In genomic region chr2:27020337-27020948, GRCh38 we compare ENCODE assay signal across 14 cellular contexts. TPM values are rescaled to one million over a fixed set of nuclear protein-coding genes. Genes with fewer than 3 reads are reported as not detected.
DNase-seq lines count a peak whose midpoint lies in the region; ATAC-seq and TF ChIP-seq lines count a peak whose summit lies in the region.
"Had no signal": no experiment of that assay in that cellular context is flagged by ENCODE, and none has a peak within 500 bp of the region (broad histone marks: within the 10 kb centered on the region; RNA-seq: fewer than 3 reads in every experiment).

No MANE protein-coding gene starts in this region.

- no TSS peak for BruUV-seq in Caco-2 (replicated peaks; lab: Mats Ljungman, UMichigan)

- no peak overlapping the region for H2AFZ ChIP-seq in parathyroid adenoma

- H3K4me1 ChIP-seq in Caco-2 (peaks cover 35% of the 10 kb centered on the region), adrenal gland (replicated peaks in 1 of 2) (peaks cover 0 to 21% of the 10 kb centered on the region in 2 donors), left ventricle myocardium inferior (peaks cover 59% of the 10 kb centered on the region), parathyroid adenoma (peaks cover 6% of the 10 kb centered on the region)

- H3K27ac ChIP-seq in adrenal gland = peak overlapping the region in 1 of 5 donors; percentile 75
- H3K27ac ChIP-seq in left ventricle myocardium inferior (replicated peaks) = peak overlapping the region; percentile 65
- H3K27ac ChIP-seq in parathyroid adenoma = peak overlapping the region; percentile 54

- no peak overlapping the region for H3K9ac ChIP-seq in parathyroid adenoma

- no peak overlapping the region for H3K4me3 ChIP-seq in Caco-2 (ENCODE audit: low read depth, low read length)
- H3K4me3 ChIP-seq in adrenal gland = no peak overlapping the region
- H3K4me3 ChIP-seq in left ventricle myocardium inferior = no peak overlapping the region
- H3K4me3 ChIP-seq in parathyroid adenoma (ENCODE audit: low read depth, low read length) = no peak overlapping the region
- H3K4me3 ChIP-seq: esophagus muscularis mucosa had no signal

- no peak overlapping the region for H3K4me3 Mint-ChIP-seq in Caco-2 (ENCODE audit: unreplicated experiment)
- H3K4me3 Mint-ChIP-seq: natural killer cell; T-helper 1 cell treated with Interleukin-12 subunit alpha and Interleukin-12 subunit beta and Interleukin-4 antibody, amounts not matched to agents 30 μg/mL and 1 μg/mL, for 36 hours had no signal

- DNase-seq in Caco-2 (no peak), adrenal gland (peak in 6 of 7 donors; percentile 46 to 81 (median 65)), left ventricle myocardium inferior (peak; percentile 72), NCI-H146 (lab: John Stamatoyannopoulos, UW) (no peak)
- DNase-seq: activated naive CD4-positive, alpha-beta T cell treated with anti-CD3 and anti-CD28 coated beads, Interleukin-2, amount 50 U/mL, for 16 hours; natural killer cell; NCI-H2171 had no signal

- CTCF ChIA-PET in Caco-2 (lab: Charles Lee) = interaction anchor here (1.3 kb wide), 1 partner anchor 59 kb away, joined by 6 read pairs; no protein-coding TSS in a partner anchor

- no peak for TF ChIP-seq CTCF in Caco-2 (IDR thresholded peaks at IDR 0.05; ENCODE audit: insufficient read depth in 1 of 2, low read depth in 1 of 2, low read length in 1 of 2, severe bottlenecking in 1 of 2, unreplicated experiment in 1 of 2)
- no peak for TF ChIP-seq CTCF in adrenal gland (IDR thresholded peaks at IDR 0.05)
- TF ChIP-seq CTCF in left ventricle myocardium inferior (IDR thresholded peaks at IDR 0.05; ENCODE audit: borderline replicate concordance) = no peak
- TF ChIP-seq CTCF in parathyroid adenoma (IDR thresholded peaks at IDR 0.05) = no peak

- H3K27me3 Mint-ChIP-seq in Caco-2 (ENCODE audit: insufficient read depth, unreplicated experiment) = no peaks in the 10 kb centered on the region

- H3K27me3 ChIP-seq in Caco-2 (replicated peaks; ENCODE audit: control insufficient read depth, insufficient read depth, low read length) = no peaks in the 10 kb centered on the region
- no peaks in the 10 kb centered on the region for H3K27me3 ChIP-seq in adrenal gland
- H3K27me3 ChIP-seq in left ventricle myocardium inferior (ENCODE audit: low read depth) = no peaks in the 10 kb centered on the region
- no peaks in the 10 kb centered on the region for H3K27me3 ChIP-seq in parathyroid adenoma (ENCODE audit: control insufficient read depth, insufficient read depth, low read length)
- H3K27me3 ChIP-seq: esophagus muscularis mucosa had no signal

- ATAC-seq in HG02870 (IDR thresholded peaks at IDR 0.05; ENCODE audit: unreplicated experiment) = no peak
- no peak for ATAC-seq in GM21825 (IDR thresholded peaks at IDR 0.05; ENCODE audit: unreplicated experiment)
- ATAC-seq in HG02840 (IDR thresholded peaks at IDR 0.05; ENCODE audit: low FRiP score, unreplicated experiment) = no peak
- ATAC-seq: natural killer cell had no signal

- H3K9me3 Mint-ChIP-seq in Caco-2 (ENCODE audit: unreplicated experiment) = no peaks in the 10 kb centered on the region
- H3K9me3 Mint-ChIP-seq: natural killer cell; T-helper 1 cell treated with Interleukin-12 subunit alpha and Interleukin-12 subunit beta and Interleukin-4 antibody, amounts not matched to agents 30 μg/mL and 1 μg/mL, for 36 hours had no signal

- no peak overlapping the region for H3K4me2 ChIP-seq in parathyroid adenoma (ENCODE audit: low read length)

- H3K36me3 ChIP-seq in Caco-2 (ENCODE audit: control insufficient read depth, insufficient read depth, low read length) (no peaks in the 10 kb centered on the region), adrenal gland (replicated peaks in 1 of 2) (peaks cover 0 to 12% of the 10 kb centered on the region in 2 donors), left ventricle myocardium inferior (peaks cover 34% of the 10 kb centered on the region), parathyroid adenoma (ENCODE audit: control insufficient read depth, insufficient read depth, low read length) (no peaks in the 10 kb centered on the region)

- intact Hi-C loops in Caco-2 (cut with micrococcal nuclease; ENCODE audit: unreplicated experiment) = loop anchor here (2.0 kb wide), 1 partner anchor 60 kb away; no protein-coding TSS in a partner anchor
- intact Hi-C loops in adrenal gland (cut with DNase I) = no loop called here
- intact Hi-C loops in left ventricle myocardium inferior (cut with micrococcal nuclease) = no loop called here

- H3K9me3 ChIP-seq in Caco-2 = no peaks in the 10 kb centered on the region
- no peaks in the 10 kb centered on the region for H3K9me3 ChIP-seq in adrenal gland (replicated peaks in 1 of 3)
- H3K9me3 ChIP-seq in left ventricle myocardium inferior (replicated peaks) = no peaks in the 10 kb centered on the region
- no peaks in the 10 kb centered on the region for H3K9me3 ChIP-seq in parathyroid adenoma (ENCODE audit: control insufficient read depth, low read length)
- H3K9me3 ChIP-seq: esophagus muscularis mucosa had no signal

- 66 to 73% (median 71%) methylated on average over 6 of the region's 6 CpGs for WGBS in adrenal gland, 4 donors

- H3K79me2 ChIP-seq in parathyroid adenoma = peaks cover 40% of the 10 kb centered on the region

- peaks cover 26% of the 10 kb centered on the region for H3K4me1 Mint-ChIP-seq in Caco-2 (ENCODE audit: low read depth, unreplicated experiment)
- H3K4me1 Mint-ChIP-seq: natural killer cell had no signal

- H3K36me3 Mint-ChIP-seq in Caco-2 (ENCODE audit: insufficient read depth, unreplicated experiment) = peaks cover 10% of the 10 kb centered on the region
- H3K36me3 Mint-ChIP-seq: natural killer cell had no signal

- peak overlapping the region; percentile 42 for H3K27ac Mint-ChIP-seq in Caco-2 (ENCODE audit: unreplicated experiment)
- H3K27ac Mint-ChIP-seq: natural killer cell; T-helper 1 cell treated with Interleukin-12 subunit alpha and Interleukin-12 subunit beta and Interleukin-4 antibody, amounts not matched to agents 30 μg/mL and 1 μg/mL, for 36 hours had no signal

- POLR2A ChIA-PET in Caco-2 (lab: Charles Lee) = no interaction called here

- no peak for TF ChIP-seq POLR2A in adrenal gland (IDR thresholded peaks at IDR 0.05)

RNA-seq across cellular contexts. Expression of gene TMEM214, which starts 12.3 kb away (rescaled TPM):
- total RNA-seq in Caco-2 (2022) (85.0 and 85.4 TPM in 2 replicates), adrenal gland (100 to 1,000 TPM in 2 of 8 donors, 10 to 100 TPM in 6; 39.7 to 124 (median 53.2) TPM), left ventricle myocardium inferior (31.4 TPM)
- polyA plus RNA-seq in adrenal gland = 100 to 1,000 TPM in 1 of 3 donors, 10 to 100 TPM in 2; 63.7 to 111 (median 96.8) TPM

RNA-seq across cellular contexts. Expression of gene AGBL5, which starts 31.0 kb away (rescaled TPM):
- total RNA-seq in Caco-2 (2022) (31.4 and 34.1 TPM in 2 replicates), adrenal gland (10 to 100 TPM; 23.4 to 42.4 (median 30.4) TPM), left ventricle myocardium inferior (10.0 TPM)
- polyA plus RNA-seq in adrenal gland = 10 to 100 TPM; 21.2 to 31.3 (median 29.8) TPM

RNA-seq across cellular contexts. Expression of gene MAPRE3, which starts 50.0 kb away (rescaled TPM):
- total RNA-seq in Caco-2 (2022) (4.9 and 5.7 TPM in 2 replicates), adrenal gland (10 to 100 TPM; 11.0 to 27.9 (median 16.7) TPM), left ventricle myocardium inferior (57.4 TPM)
- 10 to 100 TPM; 26.5 to 73.0 (median 30.5) TPM for polyA plus RNA-seq in adrenal gland
- total RNA-seq: OCI-LY7 had no signal

RNA-seq across cellular contexts. Expression of gene OST4, which starts 51.0 kb away (rescaled TPM):
- total RNA-seq in Caco-2 (2022) = 237 and 249 TPM in 2 replicates
- total RNA-seq in adrenal gland = 100 to 1,000 TPM; 174 to 573 (median 381) TPM
- polyA plus RNA-seq in adrenal gland = 100 to 1,000 TPM; 387 to 602 (median 531) TPM
- 354 TPM for total RNA-seq in left ventricle myocardium inferior

RNA-seq across cellular contexts. Expression of gene EMILIN1, which starts 58.0 kb away (rescaled TPM):
- total RNA-seq in Caco-2 (2022) (0.30 and 0.43 TPM in 2 replicates), adrenal gland (100 to 1,000 TPM in 5 of 8 donors, 10 to 100 TPM in 3; 51.6 to 243 (median 127) TPM), left ventricle myocardium inferior (18.4 TPM)
- 100 to 1,000 TPM in 1 of 3 donors, 10 to 100 TPM in 1, 1 to 10 TPM in 1; 4.2 to 168 (median 84.4) TPM for polyA plus RNA-seq in adrenal gland

Comparison
In these comparisons a context has a peak if more than half of its experiments do, and no peak if none do; other contexts are left out.
1. DNase-seq: peak in adrenal gland (6 of 7) and left ventricle myocardium inferior (single experiment); none in Caco-2 (0 of 2) and NCI-H146 (single experiment).